Comparison of ENCODE assay signal across 11 cellular contexts in genomic region chr1:59317343-59317742, GRCh38. TPM values are rescaled to one million over a fixed set of nuclear protein-coding genes. Genes with fewer than 3 reads are reported as not detected.
A peak's percentile ranks its signal among the peaks of the same experiment; 100 is the strongest.
DNase-seq lines count a peak whose midpoint lies in the region; ATAC-seq and TF ChIP-seq lines count a peak whose summit lies in the region.
"Had no signal": no experiment of that assay in that cellular context is flagged by ENCODE, and none has a peak within 500 bp of the region (broad histone marks: within the 10 kb centered on the region; RNA-seq: fewer than 3 reads in every experiment).

No MANE protein-coding gene starts in this region.

- peak overlapping the region; percentile 82 to 88 (median 83) for H3K4me3 Mint-ChIP-seq in immature natural killer cell
- no peak overlapping the region for H3K4me3 Mint-ChIP-seq in osteocyte (ENCODE audit: unreplicated experiment)
- H3K4me3 Mint-ChIP-seq in activated naive CD8-positive, alpha-beta T cell treated with anti-CD3 and anti-CD28 coated beads, Interleukin-2, amount 50 U/mL, for 24 hours = no peak overlapping the region

- H3K36me3 ChIP-seq in left ventricle myocardium inferior = no peaks in the 10 kb centered on the region
- H3K36me3 ChIP-seq: ovary had no signal

- no peaks in the 10 kb centered on the region for H3K27me3 ChIP-seq in left ventricle myocardium inferior (ENCODE audit: low read depth)
- H3K27me3 ChIP-seq: ovary had no signal

- H3K36me3 Mint-ChIP-seq in immature natural killer cell (peaks cover 4 to 6% (median 6%) of the 10 kb centered on the region in 3 donors), osteocyte (ENCODE audit: unreplicated experiment) (peaks cover under 1% of the 10 kb centered on the region)
- peaks cover 1% of the 10 kb centered on the region for H3K36me3 Mint-ChIP-seq in activated naive CD8-positive, alpha-beta T cell treated with anti-CD3 and anti-CD28 coated beads, Interleukin-2, amount 50 U/mL, for 24 hours (ENCODE audit: low read depth)

- H3K4me1 Mint-ChIP-seq in immature natural killer cell = peaks cover 55 to 70% of the 10 kb centered on the region in 2 donors
- H3K4me1 Mint-ChIP-seq in osteocyte (ENCODE audit: unreplicated experiment) = peaks cover 36% of the 10 kb centered on the region
- H3K4me1 Mint-ChIP-seq in activated naive CD8-positive, alpha-beta T cell treated with anti-CD3 and anti-CD28 coated beads, Interleukin-2, amount 50 U/mL, for 24 hours = peaks cover 23% of the 10 kb centered on the region

- no peak overlapping the region for H3K4me3 ChIP-seq in left ventricle myocardium inferior
- H3K4me3 ChIP-seq: ovary had no signal

- TF ChIP-seq CTCF in left ventricle myocardium inferior (IDR thresholded peaks at IDR 0.05; ENCODE audit: borderline replicate concordance) (no peak), osteocyte (IDR thresholded peaks at IDR 0.05) (no peak)

- ATAC-seq in Right ventricle myocardium superior (ENCODE audit: poor library complexity) = no peak
- no peak for ATAC-seq in activated naive CD8-positive, alpha-beta T cell treated with anti-CD3 and anti-CD28 coated beads, Interleukin-2, amount 50 U/mL, for 24 hours
- ATAC-seq in HG02870 (IDR thresholded peaks at IDR 0.05; ENCODE audit: unreplicated experiment) = no peak

- H3K9me3 ChIP-seq in left ventricle myocardium inferior (replicated peaks) = no peaks in the 10 kb centered on the region
- H3K9me3 ChIP-seq: ovary had no signal

- H3K9me3 Mint-ChIP-seq in immature natural killer cell (no peaks in the 10 kb centered on the region), osteocyte (ENCODE audit: unreplicated experiment) (peaks cover under 1% of the 10 kb centered on the region)
- peaks cover 1% of the 10 kb centered on the region for H3K9me3 Mint-ChIP-seq in activated naive CD8-positive, alpha-beta T cell treated with anti-CD3 and anti-CD28 coated beads, Interleukin-2, amount 50 U/mL, for 24 hours

- intact Hi-C loops in left ventricle myocardium inferior (cut with micrococcal nuclease) = no loop called here
- intact Hi-C loops in Right ventricle myocardium superior (cut with DNase I) = no loop called here

- H3K27ac Mint-ChIP-seq in immature natural killer cell = peak overlapping the region; percentile 18 to 86 (median 81)
- peak overlapping the region; percentile 57 for H3K27ac Mint-ChIP-seq in osteocyte (ENCODE audit: unreplicated experiment)
- no peak overlapping the region for H3K27ac Mint-ChIP-seq in activated naive CD8-positive, alpha-beta T cell treated with anti-CD3 and anti-CD28 coated beads, Interleukin-2, amount 50 U/mL, for 24 hours

- H3K4me1 ChIP-seq in left ventricle myocardium inferior = peaks cover 6% of the 10 kb centered on the region

- DNase-seq in left ventricle myocardium inferior = no peak
- no peak for DNase-seq in Right ventricle myocardium superior
- no peak for DNase-seq in immature natural killer cell
- DNase-seq in osteocyte (ENCODE audit: extremely low spot score, unreplicated experiment) = no peak
- no peak for DNase-seq in activated naive CD8-positive, alpha-beta T cell treated with anti-CD3 and anti-CD28 coated beads, Interleukin-2, amount 50 U/mL, for 24 hours
- DNase-seq in A172 (ENCODE audit: low spot score) = no peak
- DNase-seq in retina = no peak
- DNase-seq: activated gamma-delta T cell treated with Interleukin-2 at 50 U/mL for 16 hours, GF-D8 had no signal

- peak overlapping the region; percentile 53 for H3K27ac ChIP-seq in left ventricle myocardium inferior (replicated peaks)

- H3K27me3 Mint-ChIP-seq in immature natural killer cell (ENCODE audit: low read depth in 3 of 3) (peaks cover 0 to 2% (median under 1%) of the 10 kb centered on the region in 3 donors), osteocyte (ENCODE audit: unreplicated experiment) (peaks cover 36% of the 10 kb centered on the region)
- no peaks in the 10 kb centered on the region for H3K27me3 Mint-ChIP-seq in activated naive CD8-positive, alpha-beta T cell treated with anti-CD3 and anti-CD28 coated beads, Interleukin-2, amount 50 U/mL, for 24 hours

RNA-seq across cellular contexts. Expression of gene FGGY, which starts 20.4 kb away (rescaled TPM):
- total RNA-seq in left ventricle myocardium inferior (31.2 TPM), Right ventricle myocardium superior (23.1 TPM), osteocyte (9.1 TPM in 2 replicates)
- polyA plus RNA-seq in immature natural killer cell = 1 to 10 TPM; 4.0 to 8.4 (median 5.1) TPM
- 5.9 and 15.3 TPM in 2 replicates for total RNA-seq in A172 (2014; rRNA removed; shearing (Covaris generic))

Comparison
In these comparisons a context has a peak if more than half of its experiments do, and no peak if none do; other contexts are left out.
1. H3K4me3 Mint-ChIP-seq: peak in immature natural killer cell (5 of 5); none in osteocyte (single experiment) and activated naive CD8-positive, alpha-beta T cell treated with anti-CD3 and anti-CD28 coated beads, Interleukin-2, amount 50 U/mL, for 24 hours (single experiment).